Comparison of ENCODE assay signal across 23 cellular contexts in genomic region chr5:143207058-143207457, GRCh38.
DNase-seq lines count a peak whose midpoint lies in the region; ATAC-seq and TF ChIP-seq lines count a peak whose summit lies in the region.
"Had no signal": no experiment of that assay in that cellular context is flagged by ENCODE, and none has a peak within 500 bp of the region (broad histone marks: within the 10 kb centered on the region; RNA-seq: fewer than 3 reads in every experiment).

No MANE protein-coding gene starts in this region.

- H3K4me2 ChIP-seq in mammary epithelial cell (ENCODE audit: insufficient read depth, low read depth, low read length), result no peak overlapping the region
- H3K4me2 ChIP-seq: SK-N-SH had no signal

- CTCF ChIA-PET in mammary epithelial cell (lab: Charles Lee; ENCODE audit: low non-redundant PET), result no interaction called here

- H2AFZ ChIP-seq in mammary epithelial cell (ENCODE audit: low read depth, low read length), result no peak overlapping the region

- H3K9me3 ChIP-seq in mammary epithelial cell (replicated peaks; ENCODE audit: insufficient read depth, low read length), result no peaks in the 10 kb centered on the region
- H3K9me3 ChIP-seq in psoas muscle, result no peaks in the 10 kb centered on the region
- no peaks in the 10 kb centered on the region for H3K9me3 ChIP-seq in gastroesophageal sphincter
- H3K9me3 ChIP-seq: right lobe of liver, SK-N-SH, tibial artery had no signal

- DNase-seq in GM06990 (ENCODE audit: extremely low read depth, insufficient read length) (no peak), mammary epithelial cell (no peak), psoas muscle (no peak), NCI-H1105 treated with DMSO at 0.1 percent for 48 hours (lab: John Stamatoyannopoulos, UW) (no peak)
- no peak for DNase-seq in stimulated activated naive CD8-positive, alpha-beta T cell treated with anti-CD3 and anti-CD28 coated beads, Interleukin-15, Interleukin-2, amounts not matched to agents 100 U/mL and 50 U/mL, for 24 hours
- DNase-seq: activated effector memory CD4-positive, alpha-beta T cell treated with anti-CD3 and anti-CD28 coated beads, Interleukin-2, amount 50 U/mL, for 16 hours; activated naive CD8-positive, alpha-beta T cell treated with anti-CD3 and anti-CD28 coated beads, Interleukin-2, amount 10 ng/mL, durations not matched to agents 7 days and 5 days; aorta; C1 segment of cervical spinal cord; immature natural killer cell; NCI-H1105; NCI-H1930; NCI-H524 treated with DMSO at 0.1 percent for 48 hours; NK-92 treated with Interleukin-12 subunit alpha and Interleukin-12 subunit beta, amount 100 ng/mL, for 24 hours; PC-3; right lobe of liver; SK-N-SH; spleen; stimulated activated CD8-positive, alpha-beta memory T cell treated with anti-CD3 and anti-CD28 coated beads, Interleukin-4, amount 100 ng/mL, for 48 hours; tibial artery had no signal

- ATAC-seq in GM19455 (IDR thresholded peaks at IDR 0.05; ENCODE audit: unreplicated experiment) (peak; percentile 7), psoas muscle (no peak), gastroesophageal sphincter (no peak)
- ATAC-seq in stimulated activated naive CD8-positive, alpha-beta T cell treated with anti-CD3 and anti-CD28 coated beads, Interleukin-15, Interleukin-2, amounts not matched to agents 100 U/mL and 50 U/mL, for 24 hours, result no peak
- ATAC-seq: PC-3, Right ventricle myocardium inferior had no signal

- no peaks in the 10 kb centered on the region for H4K20me1 ChIP-seq in mammary epithelial cell (ENCODE audit: insufficient read depth, low read length)

- dilution Hi-C loops in mammary epithelial cell (cut with HindIII; ENCODE audit: low sequenced_read_pairs), result loop anchor here (5.0 kb wide), 2 partner anchors 35 to 190 kb away; no protein-coding TSS in a partner anchor

- H3K4me3 ChIP-seq in GM06990 (replicated peaks; ENCODE audit: low read depth, low read length), result peak overlapping the region; percentile 56
- no peak overlapping the region for H3K4me3 ChIP-seq in mammary epithelial cell (replicated peaks in 1 of 3; ENCODE audit: insufficient read depth in 1 of 3, low read depth in 2 of 3, low read length in 3 of 3)
- H3K4me3 ChIP-seq in psoas muscle, result no peak overlapping the region
- H3K4me3 ChIP-seq in gastroesophageal sphincter, result no peak overlapping the region
- H3K4me3 ChIP-seq: right lobe of liver, spleen, tibial artery had no signal

- H3K36me3 ChIP-seq in GM06990 (ENCODE audit: control insufficient read depth, insufficient read depth, low read length), result no peaks in the 10 kb centered on the region
- H3K36me3 ChIP-seq in mammary epithelial cell (ENCODE audit: insufficient read depth, low read length), result no peaks in the 10 kb centered on the region
- no peaks in the 10 kb centered on the region for H3K36me3 ChIP-seq in psoas muscle (ENCODE audit: insufficient read depth in 1 of 2, low read depth in 1 of 2)
- no peaks in the 10 kb centered on the region for H3K36me3 ChIP-seq in gastroesophageal sphincter
- H3K36me3 ChIP-seq: right lobe of liver, tibial artery had no signal

- WGBS in mammary epithelial cell (ENCODE audit: low coverage, missing lambda C conversion rate), result 97% methylated on average over 13 of the region's 13 CpGs
- 96 to 100% (median 97%) methylated on average over 13 of the region's 13 CpGs for WGBS in psoas muscle, 3 donors
- 92 to 95% methylated on average over 7 to 8 of the region's 13 CpGs for WGBS in gastroesophageal sphincter (ENCODE audit: low coverage in 1 of 2), 2 donors

- no peaks in the 10 kb centered on the region for H3K79me2 ChIP-seq in mammary epithelial cell (ENCODE audit: insufficient read depth, low read length)

- BruUV-seq in mammary epithelial cell (replicated peaks; lab: Mats Ljungman, UMichigan), result no TSS peak

- H3K27me3 ChIP-seq in GM06990 (replicated peaks; ENCODE audit: control insufficient read depth, insufficient read depth, low read length), result no peaks in the 10 kb centered on the region
- no peaks in the 10 kb centered on the region for H3K27me3 ChIP-seq in mammary epithelial cell (ENCODE audit: insufficient read depth, low read length)
- no peaks in the 10 kb centered on the region for H3K27me3 ChIP-seq in psoas muscle (ENCODE audit: insufficient read depth in 3 of 3, low read length in 2 of 3)
- no peaks in the 10 kb centered on the region for H3K27me3 ChIP-seq in gastroesophageal sphincter
- H3K27me3 ChIP-seq: right lobe of liver, spleen, tibial artery had no signal

- H3K4me1 ChIP-seq in mammary epithelial cell (ENCODE audit: insufficient read depth, low read length), result peaks cover 30% of the 10 kb centered on the region
- H3K4me1 ChIP-seq in psoas muscle, result peaks cover 30% of the 10 kb centered on the region
- H3K4me1 ChIP-seq in gastroesophageal sphincter, result peaks cover 0 to 26% (median 0%) of the 10 kb centered on the region in 3 donors
- H3K4me1 ChIP-seq: right lobe of liver had no signal

- H3K27ac ChIP-seq in mammary epithelial cell (ENCODE audit: insufficient read depth, low read depth, low read length) (peak overlapping the region; percentile 99), psoas muscle (peak overlapping the region; percentile 41), gastroesophageal sphincter (no peak overlapping the region)
- H3K27ac ChIP-seq: right lobe of liver, tibial artery had no signal

- no peak overlapping the region for H3K9ac ChIP-seq in mammary epithelial cell (ENCODE audit: insufficient read depth, low read length)
- H3K9ac ChIP-seq: SK-N-SH had no signal

- intact Hi-C loops in mammary epithelial cell (cut with micrococcal nuclease), result loop anchor here (5.0 to 10.0 kb wide), 2 partner anchors 55 to 202 kb away; no protein-coding TSS in a partner anchor
- intact Hi-C loops in psoas muscle (cut with DNase I), result no loop called here

- TF ChIP-seq CTCF in GM06990 (IDR thresholded peaks at IDR 0.05; ENCODE audit: insufficient read depth, low read length, poor library complexity, severe bottlenecking) (no peak), mammary epithelial cell (conservative IDR thresholded peaks at IDR 0.05 in 1 of 2, IDR thresholded peaks at IDR 0.05 in 1 of 2; ENCODE audit: extremely low read depth in 1 of 2, insufficient read depth in 1 of 2, low read depth in 1 of 2, low read length in 2 of 2) (no peak), psoas muscle (IDR thresholded peaks at IDR 0.05) (no peak), gastroesophageal sphincter (IDR thresholded peaks at IDR 0.05) (no peak)

- in situ Hi-C loops in mammary epithelial cell (cut with MboI; ENCODE audit: low sequenced_read_pairs in 2 of 2), result no loop called here

- TF ChIP-seq POLR2A in gastroesophageal sphincter (IDR thresholded peaks at IDR 0.05), result no peak

- TF ChIP-seq EP300 in gastroesophageal sphincter (IDR thresholded peaks at IDR 0.05), result no peak

Comparison
In these comparisons a context has a peak if more than half of its experiments do, and no peak if none do; other contexts are left out.
1. H3K27ac ChIP-seq: peak in mammary epithelial cell (single experiment) and psoas muscle (single experiment); none in gastroesophageal sphincter (0 of 4).